16 cellular contexts compared by ENCODE assay signal in the genomic region with DNA sequence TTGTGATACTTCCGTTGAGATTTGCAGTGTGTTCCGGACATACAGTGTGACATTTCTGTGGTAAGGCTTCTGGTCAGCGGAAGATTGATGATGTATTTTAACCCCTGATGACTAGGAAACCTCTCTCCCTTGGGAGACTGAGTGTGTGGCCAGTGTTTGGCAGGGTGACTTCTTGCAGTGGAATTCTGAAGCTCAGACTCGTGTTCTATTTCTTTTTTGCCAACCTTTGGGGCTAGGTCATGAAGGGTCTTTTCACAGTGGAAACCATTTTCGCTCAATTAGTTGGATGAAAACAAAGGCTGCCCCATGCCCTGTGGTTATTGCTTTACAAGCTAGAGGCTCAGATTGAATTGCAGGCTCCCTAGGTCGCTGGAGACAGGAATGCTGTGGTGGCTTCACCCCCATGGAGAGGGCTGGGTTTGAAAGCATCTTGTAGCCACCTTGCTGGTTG.
DNase-seq lines count a peak whose midpoint lies in the region; ATAC-seq and TF ChIP-seq lines count a peak whose summit lies in the region.
"Had no signal": no experiment of that assay in that cellular context is flagged by ENCODE, and none has a peak within 500 bp of the region (broad histone marks: within the 10 kb centered on the region; RNA-seq: fewer than 3 reads in every experiment).

No MANE protein-coding gene starts in this region.

- H3K36me3 Mint-ChIP-seq in T-cell: no peaks in the 10 kb centered on the region

- POLR2A ChIA-PET in T-cell (lab: Charles Lee): no interaction called here

- H3K36me3 ChIP-seq in BLaER1: no peaks in the 10 kb centered on the region
- no peaks in the 10 kb centered on the region for H3K36me3 ChIP-seq in HUES48 (ENCODE audit: control insufficient read depth, insufficient read depth, low read length)
- no peaks in the 10 kb centered on the region for H3K36me3 ChIP-seq in kidney epithelial cell (ENCODE audit: control insufficient read depth, insufficient read depth, low read length)
- H3K36me3 ChIP-seq in left lung: no peaks in the 10 kb centered on the region
- H3K36me3 ChIP-seq: upper lobe of right lung had no signal

- H3K4me3 ChIP-seq in BLaER1 (no peak overlapping the region), HUES48 (ENCODE audit: low read depth, low read length) (no peak overlapping the region; the same call in 1 of the 2 replicates), cardiac fibroblast (replicated peaks in 1 of 2; ENCODE audit: low read depth in 2 of 2, low read length in 2 of 2) (no peak overlapping the region), kidney epithelial cell (ENCODE audit: low read depth, low read length) (no peak overlapping the region), left lung (no peak overlapping the region)
- H3K4me3 ChIP-seq: K562, upper lobe of right lung had no signal

- H3K4me1 ChIP-seq in BLaER1: peaks cover 9% of the 10 kb centered on the region
- H3K4me1 ChIP-seq in HUES48 (ENCODE audit: control insufficient read depth, insufficient read depth, low read length): peaks cover 17% of the 10 kb centered on the region
- no peaks in the 10 kb centered on the region for H3K4me1 ChIP-seq in left lung
- H3K4me1 ChIP-seq: parathyroid adenoma, upper lobe of right lung had no signal

- no peak for ATAC-seq in T-cell (replicated peaks in 1 of 4)
- ATAC-seq in left lung: no peak
- ATAC-seq in GM18517 (IDR thresholded peaks at IDR 0.05; ENCODE audit: unreplicated experiment): no peak
- ATAC-seq: activated CD8-positive, alpha-beta T cell treated with anti-CD3 and anti-CD28 coated beads, Interleukin-2, amount 10 ng/mL, durations not matched to agents 7 days and 5 days; K562; upper lobe of right lung had no signal

- no peak overlapping the region for H3K4me3 Mint-ChIP-seq in T-cell
- H3K4me3 Mint-ChIP-seq: activated CD8-positive, alpha-beta T cell treated with anti-CD3 and anti-CD28 coated beads, Interleukin-2, amount 10 ng/mL, durations not matched to agents 7 days and 5 days had no signal

- H3K27ac ChIP-seq in BLaER1 (no peak overlapping the region), HUES48 (ENCODE audit: low read depth, low read length) (peak overlapping the region; percentile 46), left lung (no peak overlapping the region)
- H3K27ac ChIP-seq: parathyroid adenoma, upper lobe of right lung had no signal

- H3K4me2 ChIP-seq in BLaER1: peak overlapping the region; percentile 23

- H3K27me3 ChIP-seq in BLaER1 (no peaks in the 10 kb centered on the region), HUES48 (ENCODE audit: control insufficient read depth, insufficient read depth, low read length) (no peaks in the 10 kb centered on the region), kidney epithelial cell (ENCODE audit: control insufficient read depth, insufficient read depth, low read length) (no peaks in the 10 kb centered on the region), left lung (no peaks in the 10 kb centered on the region)
- H3K27me3 ChIP-seq: upper lobe of right lung had no signal

- H3K4me1 Mint-ChIP-seq in T-cell: no peaks in the 10 kb centered on the region

- H3K9me3 Mint-ChIP-seq in T-cell: no peaks in the 10 kb centered on the region

- H3K9me3 ChIP-seq in BLaER1 (no peaks in the 10 kb centered on the region), HUES48 (ENCODE audit: control insufficient read depth, insufficient read depth, low read length) (no peaks in the 10 kb centered on the region), left lung (no peaks in the 10 kb centered on the region)
- H3K9me3 ChIP-seq: upper lobe of right lung had no signal

- intact Hi-C loops in left lung (cut with DNase I): no loop called here

- H3K9ac ChIP-seq in BLaER1 (no peak overlapping the region), HUES48 (ENCODE audit: low read depth, low read length) (no peak overlapping the region)
- H3K9ac ChIP-seq: parathyroid adenoma had no signal

- DNase-seq in cardiac fibroblast (ENCODE audit: low read depth in 2 of 2): peak; percentile 35 to 87
- DNase-seq in kidney epithelial cell (ENCODE audit: low read depth): peak; percentile 21
- no peak for DNase-seq in T-cell
- no peak for DNase-seq in left lung
- no peak for DNase-seq in OCI-M1 (lab: John Stamatoyannopoulos, UW)
- DNase-seq: activated CD8-positive, alpha-beta T cell treated with anti-CD3 and anti-CD28 coated beads, Interleukin-2, amount 10 ng/mL, durations not matched to agents 7 days and 5 days; activated effector memory CD4-positive, alpha-beta T cell treated with Interleukin-2 at 50 U/mL for 16 hours; DMS 273 treated with DMSO at 0.1 percent for 48 hours; NCI-H1436 treated with DMSO at 0.1 percent for 48 hours; NCI-H82; upper lobe of right lung had no signal

- H4K20me1 ChIP-seq in BLaER1: no peaks in the 10 kb centered on the region

- no peak for TF ChIP-seq CTCF in cardiac fibroblast (IDR thresholded peaks at IDR 0.05; ENCODE audit: low read depth, low read length)
- no peak for TF ChIP-seq CTCF in kidney epithelial cell (IDR thresholded peaks at IDR 0.05; ENCODE audit: insufficient read depth, low read length, poor library complexity, severe bottlenecking)
- TF ChIP-seq CTCF in left lung (IDR thresholded peaks at IDR 0.05): no peak

- no peaks in the 10 kb centered on the region for H3K27me3 Mint-ChIP-seq in T-cell

- CTCF ChIA-PET in T-cell (lab: Charles Lee): no interaction called here

- H3K27ac Mint-ChIP-seq in T-cell: no peak overlapping the region
- H3K27ac Mint-ChIP-seq: activated CD8-positive, alpha-beta T cell treated with anti-CD3 and anti-CD28 coated beads, Interleukin-2, amount 10 ng/mL, durations not matched to agents 7 days and 5 days had no signal

Comparison
In these comparisons a context has a peak if more than half of its experiments do, and no peak if none do; other contexts are left out.
1. DNase-seq: peak in cardiac fibroblast (2 of 2) and kidney epithelial cell (single experiment); none in T-cell (0 of 34), left lung (0 of 2) and OCI-M1 (single experiment).